In genomic region chrX:82934980-82935379, GRCh38 we compare ENCODE assay signal across 30 cellular contexts.
"Had no signal": no experiment of that assay in that cellular context is flagged by ENCODE, and none has a peak within 500 bp of the region (broad histone marks: within the 10 kb centered on the region; RNA-seq: fewer than 3 reads in every experiment).

No MANE protein-coding gene starts in this region.

- H3K36me3 Mint-ChIP-seq: mesothelial cell of epicardium; naive B cell; natural killer cell; neural progenitor cell; stimulated activated effector memory CD8-positive, alpha-beta T cell treated with anti-CD3 and anti-CD28 coated beads, Interleukin-12 subunit alpha, Interleukin-12 subunit beta, amount 100 ng/mL, for 72 hours had no signal

- H3K9me3 Mint-ChIP-seq: neural progenitor cell; stimulated activated naive CD8-positive, alpha-beta T cell treated with anti-CD3 and anti-CD28 coated beads, Interleukin-15, Interleukin-2, amounts not matched to agents 100 ng/mL and 50 ng/mL, for 24 hours had no signal

- H3K27ac Mint-ChIP-seq: mesothelial cell of epicardium; natural killer cell; nephron progenitor cell; neural progenitor cell; progenitor cell of endocrine pancreas; stimulated activated effector memory CD8-positive, alpha-beta T cell treated with anti-CD3 and anti-CD28 coated beads, Interleukin-12 subunit alpha, Interleukin-12 subunit beta, amount 100 ng/mL, for 72 hours; stimulated activated naive CD8-positive, alpha-beta T cell treated with anti-CD3 and anti-CD28 coated beads, Interleukin-15, Interleukin-2, amounts not matched to agents 100 ng/mL and 50 ng/mL, for 24 hours had no signal

- H3K9me3 ChIP-seq: lower lobe of right lung, neutrophil, right atrium auricular region, suprapubic skin, thoracic aorta, tibial artery, upper lobe of right lung had no signal

- ATAC-seq: heart right ventricle; left colon; left lung; lower lobe of right lung; natural killer cell; sciatic nerve; stimulated activated effector memory CD8-positive, alpha-beta T cell treated with anti-CD3 and anti-CD28 coated beads, Interleukin-12 subunit alpha, Interleukin-12 subunit beta, amount 100 ng/mL, for 72 hours; upper lobe of right lung had no signal

- H2AFZ ChIP-seq: hepatocyte, neural progenitor cell had no signal

- FAIRE-seq: keratinocyte, urothelium cell line had no signal

- H3K4me3 ChIP-seq: heart right ventricle, hepatocyte, left lung, lower lobe of right lung, neural progenitor cell, right atrium auricular region, skin epidermis, spleen, suprapubic skin, thoracic aorta, tibial artery, upper lobe of right lung had no signal

- H3K4me1 ChIP-seq: heart right ventricle, left lung, lower lobe of right lung, neural progenitor cell, right atrium auricular region, spleen, suprapubic skin, tibial artery, upper lobe of right lung had no signal

- H3K36me3 ChIP-seq: heart right ventricle, left lung, lower lobe of right lung, neural progenitor cell, neutrophil, right atrium auricular region, spleen, suprapubic skin, thoracic aorta, tibial artery, upper lobe of right lung had no signal

- H3K9ac ChIP-seq: neural progenitor cell had no signal

- H3K4me3 Mint-ChIP-seq: mesothelial cell of epicardium; naive B cell; natural killer cell; nephron progenitor cell; neural progenitor cell; stimulated activated effector memory CD8-positive, alpha-beta T cell treated with anti-CD3 and anti-CD28 coated beads, Interleukin-12 subunit alpha, Interleukin-12 subunit beta, amount 100 ng/mL, for 72 hours; stimulated activated naive CD8-positive, alpha-beta T cell treated with anti-CD3 and anti-CD28 coated beads, Interleukin-15, Interleukin-2, amounts not matched to agents 100 ng/mL and 50 ng/mL, for 24 hours had no signal

- H3K27me3 Mint-ChIP-seq: naive B cell; stimulated activated naive CD8-positive, alpha-beta T cell treated with anti-CD3 and anti-CD28 coated beads, Interleukin-15, Interleukin-2, amounts not matched to agents 100 ng/mL and 50 ng/mL, for 24 hours had no signal

- H3K4me1 Mint-ChIP-seq: mesothelial cell of epicardium; naive B cell; natural killer cell; nephron progenitor cell; neural progenitor cell; stimulated activated effector memory CD8-positive, alpha-beta T cell treated with anti-CD3 and anti-CD28 coated beads, Interleukin-12 subunit alpha, Interleukin-12 subunit beta, amount 100 ng/mL, for 72 hours had no signal

- H3K27me3 ChIP-seq: heart right ventricle, hepatocyte, neural progenitor cell, neutrophil, right atrium auricular region, spleen, suprapubic skin, tibial artery, upper lobe of right lung had no signal

- H3K27ac ChIP-seq: heart right ventricle, hepatocyte, left lung, lower lobe of right lung, neural progenitor cell, neutrophil, right atrium auricular region, skin epidermis, spleen, suprapubic skin, thoracic aorta, tibial artery, upper lobe of right lung had no signal

- DNase-seq: heart right ventricle; left colon; left lung; lower lobe of right lung; mammary epithelial cell; mesenchymal stem cell; naive B cell; natural killer cell; nephron progenitor cell; occipital lobe; spleen; stimulated activated CD4-positive, alpha-beta T cell treated with anti-CD3 and anti-CD28 coated beads, Interleukin-4, amount 100 ng/mL, for 24 hours; stimulated activated naive CD4-positive, alpha-beta T cell; tibial artery; trophoblast cell; upper lobe of right lung had no signal

- H3K4me2 ChIP-seq: hepatocyte, neural progenitor cell had no signal
